In genomic region chr7:4958477-4959301, GRCh38 we compare ENCODE assay signal across 10 cellular contexts. TPM values are rescaled to one million over a fixed set of nuclear protein-coding genes. Genes with fewer than 3 reads are reported as not detected.
DNase-seq lines count a peak whose midpoint lies in the region; ATAC-seq and TF ChIP-seq lines count a peak whose summit lies in the region.
"Had no signal": no experiment of that assay in that cellular context is flagged by ENCODE, and none has a peak within 500 bp of the region (broad histone marks: within the 10 kb centered on the region; RNA-seq: fewer than 3 reads in every experiment).

A gene with protein sequence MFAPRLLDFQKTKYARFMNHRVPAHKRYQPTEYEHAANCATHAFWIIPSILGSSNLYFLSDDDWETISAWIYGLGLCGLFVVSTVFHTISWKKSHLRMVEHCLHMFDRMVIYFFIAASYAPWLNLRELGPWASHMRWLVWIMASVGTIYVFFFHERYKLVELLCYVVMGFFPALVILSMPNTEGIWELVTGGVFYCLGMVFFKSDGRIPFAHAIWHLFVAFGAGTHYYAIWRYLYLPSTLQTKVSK (minus strand): TSS chr7:4959187. CDS start chr7:4959017, 170 bp downstream.

- peaks cover 11 to 15% (median 13%) of the 10 kb centered on the region in 4 donors for H3K4me1 ChIP-seq in stomach

- no peaks in the 10 kb centered on the region for H3K36me3 Mint-ChIP-seq in activated CD8-positive, alpha-beta T cell treated with anti-CD3 and anti-CD28 coated beads for 36 hours (ENCODE audit: low read depth)
- no peaks in the 10 kb centered on the region for H3K36me3 Mint-ChIP-seq in activated CD8-positive, alpha-beta T cell treated with anti-CD3 and anti-CD28 coated beads, Interleukin-2, amount 10 ng/mL, durations not matched to agents 7 days and 5 days (ENCODE audit: low read depth)
- H3K36me3 Mint-ChIP-seq in T-cell = no peaks in the 10 kb centered on the region
- no peaks in the 10 kb centered on the region for H3K36me3 Mint-ChIP-seq in activated CD8-positive, alpha-beta memory T cell treated with anti-CD3 and anti-CD28 coated beads, Interleukin-2, amount 10 ng/mL, durations not matched to agents 7 days and 5 days

- peak within 1 kb of the TSS; percentile 43 to 56 (median 47) for H3K4me3 ChIP-seq in stomach

- TF ChIP-seq EP300 in stomach (IDR thresholded peaks at IDR 0.05) = no peak

- no peaks in the 10 kb centered on the region for H3K9me3 Mint-ChIP-seq in activated CD8-positive, alpha-beta T cell treated with anti-CD3 and anti-CD28 coated beads for 36 hours
- no peaks in the 10 kb centered on the region for H3K9me3 Mint-ChIP-seq in activated CD8-positive, alpha-beta T cell treated with anti-CD3 and anti-CD28 coated beads, Interleukin-2, amount 10 ng/mL, durations not matched to agents 7 days and 5 days (ENCODE audit: insufficient read depth)
- peaks cover 0 to 4% (median 0%) of the 10 kb centered on the region in 3 donors for H3K9me3 Mint-ChIP-seq in T-cell
- H3K9me3 Mint-ChIP-seq in activated CD8-positive, alpha-beta memory T cell treated with anti-CD3 and anti-CD28 coated beads, Interleukin-2, amount 10 ng/mL, durations not matched to agents 7 days and 5 days (ENCODE audit: low read depth) = no peaks in the 10 kb centered on the region

- CTCF ChIA-PET in activated CD8-positive, alpha-beta T cell treated with anti-CD3 and anti-CD28 coated beads for 36 hours (lab: Charles Lee) = interaction anchor here (1.9 kb wide), 1 partner anchor 15 kb away, joined by 4 read pairs; no protein-coding TSS in a partner anchor
- CTCF ChIA-PET in activated CD8-positive, alpha-beta T cell treated with anti-CD3 and anti-CD28 coated beads, Interleukin-2, amount 10 ng/mL, durations not matched to agents 7 days and 5 days (lab: Charles Lee) = no interaction called here
- CTCF ChIA-PET in T-cell (lab: Charles Lee) = no interaction called here
- CTCF ChIA-PET in activated CD8-positive, alpha-beta memory T cell treated with anti-CD3 and anti-CD28 coated beads, Interleukin-2, amount 10 ng/mL, durations not matched to agents 7 days and 5 days (lab: Charles Lee) = no interaction called here

- peaks cover 5 to 96% (median 38%) of the 10 kb centered on the region in 3 donors for H3K27me3 ChIP-seq in stomach

- TF ChIP-seq CTCF in activated CD8-positive, alpha-beta T cell treated with anti-CD3 and anti-CD28 coated beads for 36 hours (IDR thresholded peaks at IDR 0.05) = no peak
- TF ChIP-seq CTCF in stomach (IDR thresholded peaks at IDR 0.05) = no peak

- peaks cover 5% of the 10 kb centered on the region for H3K4me1 Mint-ChIP-seq in activated CD8-positive, alpha-beta T cell treated with anti-CD3 and anti-CD28 coated beads for 36 hours (ENCODE audit: low read depth)
- H3K4me1 Mint-ChIP-seq in activated CD8-positive, alpha-beta T cell treated with anti-CD3 and anti-CD28 coated beads, Interleukin-2, amount 10 ng/mL, durations not matched to agents 7 days and 5 days (ENCODE audit: low read depth) = peaks cover 2% of the 10 kb centered on the region
- H3K4me1 Mint-ChIP-seq in T-cell = peaks cover 5 to 8% (median 6%) of the 10 kb centered on the region in 3 donors
- H3K4me1 Mint-ChIP-seq in activated CD8-positive, alpha-beta memory T cell treated with anti-CD3 and anti-CD28 coated beads, Interleukin-2, amount 10 ng/mL, durations not matched to agents 7 days and 5 days = peaks cover 4% of the 10 kb centered on the region

- no peaks in the 10 kb centered on the region for H3K36me3 ChIP-seq in stomach

- peak within 1 kb of the TSS; percentile 29 for H3K4me3 Mint-ChIP-seq in activated CD8-positive, alpha-beta T cell treated with anti-CD3 and anti-CD28 coated beads for 36 hours
- no peak within 1 kb of the TSS for H3K4me3 Mint-ChIP-seq in activated CD8-positive, alpha-beta T cell treated with anti-CD3 and anti-CD28 coated beads, Interleukin-2, amount 10 ng/mL, durations not matched to agents 7 days and 5 days
- peak within 1 kb of the TSS; percentile 60 to 80 (median 66) for H3K4me3 Mint-ChIP-seq in T-cell
- no peak within 1 kb of the TSS for H3K4me3 Mint-ChIP-seq in activated CD8-positive, alpha-beta memory T cell treated with anti-CD3 and anti-CD28 coated beads, Interleukin-2, amount 10 ng/mL, durations not matched to agents 7 days and 5 days

- no peak for ATAC-seq in activated CD8-positive, alpha-beta T cell treated with anti-CD3 and anti-CD28 coated beads for 36 hours
- ATAC-seq in activated CD8-positive, alpha-beta T cell treated with anti-CD3 and anti-CD28 coated beads, Interleukin-2, amount 10 ng/mL, durations not matched to agents 7 days and 5 days = no peak
- ATAC-seq in T-cell (replicated peaks in 1 of 4) = no peak
- no peak for ATAC-seq in activated CD8-positive, alpha-beta memory T cell treated with anti-CD3 and anti-CD28 coated beads, Interleukin-2, amount 10 ng/mL, durations not matched to agents 7 days and 5 days
- no peak for ATAC-seq in GM18519 (IDR thresholded peaks at IDR 0.05; ENCODE audit: low FRiP score, unreplicated experiment)

- intact Hi-C loops in activated CD8-positive, alpha-beta T cell treated with anti-CD3 and anti-CD28 coated beads for 36 hours (cut with micrococcal nuclease) = no loop called here
- intact Hi-C loops in stomach (cut with DNase I; ENCODE audit: low total_unique reads) = no loop called here

- 5 to 13% (median 5%) methylated on average over 23 to 87 of the region's 87 CpGs for WGBS in stomach, 5 donors

- no peak for TF ChIP-seq POLR2A in stomach (IDR thresholded peaks at IDR 0.05)

- H3K27ac Mint-ChIP-seq in activated CD8-positive, alpha-beta T cell treated with anti-CD3 and anti-CD28 coated beads for 36 hours = no peak within 1 kb of the TSS
- H3K27ac Mint-ChIP-seq in activated CD8-positive, alpha-beta T cell treated with anti-CD3 and anti-CD28 coated beads, Interleukin-2, amount 10 ng/mL, durations not matched to agents 7 days and 5 days = no peak within 1 kb of the TSS
- H3K27ac Mint-ChIP-seq in T-cell = peak within 1 kb of the TSS in 1 of 2 donors; percentile 70
- H3K27ac Mint-ChIP-seq in activated CD8-positive, alpha-beta memory T cell treated with anti-CD3 and anti-CD28 coated beads, Interleukin-2, amount 10 ng/mL, durations not matched to agents 7 days and 5 days = no peak within 1 kb of the TSS

- DNase-seq in activated CD8-positive, alpha-beta T cell treated with anti-CD3 and anti-CD28 coated beads for 36 hours = no peak
- DNase-seq in activated CD8-positive, alpha-beta T cell treated with anti-CD3 and anti-CD28 coated beads, Interleukin-2, amount 10 ng/mL, durations not matched to agents 7 days and 5 days = no peak
- DNase-seq in T-cell (peak in 1 of 34 experiments; percentile 4), iPS-NIHi11 (ENCODE audit: low spot score) (peak; percentile 81), stomach (no peak)
- DNase-seq in activated CD4-positive, alpha-beta T cell treated with anti-CD3 and anti-CD28 coated beads, Interleukin-2, amount 50 U/mL, for 48 hours = no peak
- no peak for DNase-seq in activated CD8-positive, alpha-beta memory T cell treated with anti-CD3 and anti-CD28 coated beads, Interleukin-2, amount 10 ng/mL, durations not matched to agents 7 days and 5 days
- DNase-seq: islet precursor cell; stimulated activated CD4-positive, alpha-beta T cell treated with anti-CD3 and anti-CD28 coated beads, Interleukin-4, amount 100 ng/mL, for 4 hours had no signal

- POLR2A ChIA-PET in activated CD8-positive, alpha-beta T cell treated with anti-CD3 and anti-CD28 coated beads for 36 hours (lab: Charles Lee) = no interaction called here
- POLR2A ChIA-PET in activated CD8-positive, alpha-beta T cell treated with anti-CD3 and anti-CD28 coated beads, Interleukin-2, amount 10 ng/mL, durations not matched to agents 7 days and 5 days (lab: Charles Lee) = no interaction called here
- POLR2A ChIA-PET in T-cell (lab: Charles Lee) = no interaction called here

- no peaks in the 10 kb centered on the region for H3K9me3 ChIP-seq in stomach

- peaks cover 24% of the 10 kb centered on the region for H3K27me3 Mint-ChIP-seq in activated CD8-positive, alpha-beta T cell treated with anti-CD3 and anti-CD28 coated beads for 36 hours
- peaks cover 19% of the 10 kb centered on the region for H3K27me3 Mint-ChIP-seq in activated CD8-positive, alpha-beta T cell treated with anti-CD3 and anti-CD28 coated beads, Interleukin-2, amount 10 ng/mL, durations not matched to agents 7 days and 5 days (ENCODE audit: low read depth)
- H3K27me3 Mint-ChIP-seq in T-cell = peaks cover 33 to 61% of the 10 kb centered on the region in 2 donors
- peaks cover 23% of the 10 kb centered on the region for H3K27me3 Mint-ChIP-seq in activated CD8-positive, alpha-beta memory T cell treated with anti-CD3 and anti-CD28 coated beads, Interleukin-2, amount 10 ng/mL, durations not matched to agents 7 days and 5 days

- no peak within 1 kb of the TSS for H3K27ac ChIP-seq in stomach

RNA-seq across cellular contexts. Expression of the gene that starts here (rescaled TPM):
- total RNA-seq in activated CD8-positive, alpha-beta T cell treated with anti-CD3 and anti-CD28 coated beads for 36 hours = not detected
- total RNA-seq in activated CD8-positive, alpha-beta T cell treated with anti-CD3 and anti-CD28 coated beads, Interleukin-2, amount 10 ng/mL, durations not matched to agents 7 days and 5 days = not detected
- total RNA-seq in T-cell (not detected), stomach (not detected)
- polyA plus RNA-seq in stomach = not detected
- total RNA-seq in activated CD8-positive, alpha-beta memory T cell treated with anti-CD3 and anti-CD28 coated beads, Interleukin-2, amount 10 ng/mL, durations not matched to agents 7 days and 5 days = not detected

Comparison
In these comparisons a context has a peak if more than half of its experiments do, and no peak if none do; other contexts are left out.
1. H3K4me3 Mint-ChIP-seq: peak in activated CD8-positive, alpha-beta T cell treated with anti-CD3 and anti-CD28 coated beads for 36 hours (single experiment) and T-cell (3 of 3); none in activated CD8-positive, alpha-beta T cell treated with anti-CD3 and anti-CD28 coated beads, Interleukin-2, amount 10 ng/mL, durations not matched to agents 7 days and 5 days (single experiment) and activated CD8-positive, alpha-beta memory T cell treated with anti-CD3 and anti-CD28 coated beads, Interleukin-2, amount 10 ng/mL, durations not matched to agents 7 days and 5 days (single experiment).